Comparison of ENCODE assay signal across 8 cellular contexts in genomic region chr22:19576460-19577421, GRCh38. TPM values are rescaled to one million over a fixed set of nuclear protein-coding genes. Genes with fewer than 3 reads are reported as not detected.
DNase-seq lines count a peak whose midpoint lies in the region; ATAC-seq lines count a peak whose summit lies in the region.

No MANE protein-coding gene starts in this region.

- no peaks in the 10 kb centered on the region for H3K36me3 ChIP-seq in trophoblast cell (ENCODE audit: control insufficient read depth in 1 of 2, insufficient read depth in 2 of 2, low read length in 2 of 2)

- H4K8ac ChIP-seq in trophoblast cell (ENCODE audit: low read depth, low read length), result no peak overlapping the region

- H3K27me3 ChIP-seq in trophoblast cell (ENCODE audit: insufficient read depth, low read length), result no peaks in the 10 kb centered on the region

- H3K4me2 ChIP-seq in trophoblast cell (ENCODE audit: low read length), result no peak overlapping the region

- H3K9ac ChIP-seq in trophoblast cell (ENCODE audit: low read length), result no peak overlapping the region

- no peak overlapping the region for H3K18ac ChIP-seq in trophoblast cell (ENCODE audit: low read length)

- no peak overlapping the region for H4K91ac ChIP-seq in trophoblast cell (ENCODE audit: low read depth, low read length)

- ATAC-seq in HG03432 (IDR thresholded peaks at IDR 0.05; ENCODE audit: unreplicated experiment) (peak; percentile 72), HG02840 (IDR thresholded peaks at IDR 0.05; ENCODE audit: low FRiP score, unreplicated experiment) (no peak), HG03139 (IDR thresholded peaks at IDR 0.05; ENCODE audit: unreplicated experiment) (no peak)

- no peaks in the 10 kb centered on the region for H3K79me2 ChIP-seq in trophoblast cell (ENCODE audit: control insufficient read depth, insufficient read depth, low read length, poor library complexity)

- H3K4ac ChIP-seq in trophoblast cell (ENCODE audit: low read depth, low read length), result no peak overlapping the region

- no peak overlapping the region for H2BK5ac ChIP-seq in trophoblast cell (ENCODE audit: low read depth, low read length, poor library complexity)

- H3K79me1 ChIP-seq in trophoblast cell (ENCODE audit: low read length), result no peaks in the 10 kb centered on the region

- peaks cover 5% of the 10 kb centered on the region for H3K9me3 ChIP-seq in trophoblast cell (ENCODE audit: insufficient read depth, low read depth, low read length)

- H2AK5ac ChIP-seq in trophoblast cell (ENCODE audit: low read length), result no peak overlapping the region

- H2AFZ ChIP-seq in trophoblast cell (ENCODE audit: insufficient read depth, low read length, poor library complexity), result no peak overlapping the region

- no peak overlapping the region for H2BK12ac ChIP-seq in trophoblast cell (ENCODE audit: low read length)

- no peak overlapping the region for H3K14ac ChIP-seq in trophoblast cell (ENCODE audit: low read length)

- no peak overlapping the region for H3K23ac ChIP-seq in trophoblast cell (ENCODE audit: low read length)

- no CpG with 5 or more reads among the region's 16 CpGs for WGBS in trophoblast cell (ENCODE audit: extremely low coverage, insufficient coverage, insufficient read length)

- peaks cover 0 to 9% of the 10 kb centered on the region in 2 experiments for H3K4me1 ChIP-seq in trophoblast cell (ENCODE audit: control insufficient read depth in 1 of 2, insufficient read depth in 2 of 2, low read length in 2 of 2)

- H3K27ac ChIP-seq in trophoblast cell (ENCODE audit: low read depth, low read length), result no peak overlapping the region

- H3K4me3 ChIP-seq in trophoblast cell (ENCODE audit: low read depth, low read length), result no peak overlapping the region

- H4K12ac ChIP-seq in trophoblast cell (ENCODE audit: low read depth, low read length), result no peak overlapping the region

- no peak overlapping the region for H2BK120ac ChIP-seq in trophoblast cell (ENCODE audit: insufficient read depth, low read length, poor library complexity)

- DNase-seq in AG08396 (ENCODE audit: low spot score) (peak; percentile 45), ecto neural progenitor cell (ENCODE audit: low spot score) (peak; percentile 63), trophoblast cell (peak; percentile 2), COLO829 (ENCODE audit: low spot score) (no peak)
- DNase-seq in activated CD4-positive, CD25-positive, alpha-beta regulatory T cell (lab: John Stamatoyannopoulos, UW), result peak; percentile 37 to 43 (median 38)

RNA-seq across cellular contexts. Expression of gene CLDN5, which starts 52.5 kb away (rescaled TPM):
- not detected in 2 replicates for polyA plus RNA-seq in trophoblast cell (2013)
